Comparison of ENCODE assay signal across 12 cellular contexts in genomic region chr2:218332920-218333645, GRCh38. TPM values are rescaled to one million over a fixed set of nuclear protein-coding genes. Genes with fewer than 3 reads are reported as not detected.
DNase-seq lines count a peak whose midpoint lies in the region; ATAC-seq and TF ChIP-seq lines count a peak whose summit lies in the region.
"Had no signal": no experiment of that assay in that cellular context is flagged by ENCODE, and none has a peak within 500 bp of the region (broad histone marks: within the 10 kb centered on the region; RNA-seq: fewer than 3 reads in every experiment).

No MANE protein-coding gene starts in this region.

- DNase-seq in GM12865 (ENCODE audit: low read depth) (peak; percentile 15), OCI-M1 (lab: John Stamatoyannopoulos, UW) (peak; percentile 87), fibroblast of pulmonary artery (ENCODE audit: low read depth) (peak; percentile 29), pons (ENCODE audit: low spot score) (peak; percentile 41), hepatic stellate cell (ENCODE audit: low spot score) (no peak), lower leg skin (ENCODE audit: low spot score in 2 of 2) (no peak)
- no peak for DNase-seq in activated effector memory CD4-positive, alpha-beta T cell treated with anti-CD3 and anti-CD28 coated beads, Interleukin-2, amount 50 U/mL, for 16 hours
- DNase-seq: DMS153, NCI-H2029 had no signal

- no peak for ATAC-seq in GM21717 (IDR thresholded peaks at IDR 0.05; ENCODE audit: unreplicated experiment)

- TF ChIP-seq POLR2A in lower leg skin (IDR thresholded peaks at IDR 0.05) = no peak

- WGBS in lower leg skin, 2 donors = 77 to 86% methylated on average over 16 of the region's 16 CpGs

- H3K4me3 ChIP-seq in GM12865 (ENCODE audit: low read depth, low read length) = no peak overlapping the region
- no peak overlapping the region for H3K4me3 ChIP-seq in fibroblast of pulmonary artery (replicated peaks; ENCODE audit: low read depth, low read length)
- no peak overlapping the region for H3K4me3 ChIP-seq in lower leg skin (ENCODE audit: low read depth, poor library complexity, severe bottlenecking)

- TF ChIP-seq CTCF in GM12865 (IDR thresholded peaks at IDR 0.05; ENCODE audit: insufficient read depth, low read depth, low read length, missing control alignments) (no peak), fibroblast of pulmonary artery (IDR thresholded peaks at IDR 0.05; ENCODE audit: low read length, missing control alignments) (no peak), lower leg skin (IDR thresholded peaks at IDR 0.05) (no peak)

- intact Hi-C loops in lower leg skin (cut with DNase I; ENCODE audit: low total_unique reads) = no loop called here

RNA-seq across cellular contexts. Expression of gene CATIP, which starts 23.6 kb away (rescaled TPM):
- total RNA-seq in lower leg skin = not detected
- total RNA-seq: epithelial cell of proximal tubule; T-helper 1 cell treated with Interleukin-12 subunit alpha and Interleukin-12 subunit beta and Interleukin-4 antibody, amounts not matched to agents 30 ng/mL and 1 ng/mL, for 36 hours had no signal

RNA-seq across cellular contexts. Expression of gene TMBIM1, which starts 40.8 kb away (rescaled TPM):
- 100 to 1,000 TPM; 205 to 318 (median 287) TPM for total RNA-seq in lower leg skin

RNA-seq across cellular contexts. Expression of gene SLC11A1, which starts 49.0 kb away (rescaled TPM):
- total RNA-seq in lower leg skin = 1 to 10 TPM; 2.2 to 4.6 (median 3.5) TPM
- total RNA-seq: epithelial cell of proximal tubule had no signal

Comparison
In these comparisons a context has a peak if more than half of its experiments do, and no peak if none do; other contexts are left out.
1. DNase-seq: peak in GM12865 (single experiment), OCI-M1 (single experiment), fibroblast of pulmonary artery (single experiment) and pons (single experiment); none in hepatic stellate cell (single experiment), lower leg skin (0 of 2) and activated effector memory CD4-positive, alpha-beta T cell treated with anti-CD3 and anti-CD28 coated beads, Interleukin-2, amount 50 U/mL, for 16 hours (single experiment).